ENCODE assay signal across 23 cellular contexts in genomic region chr5:34748431-34748830, GRCh38.
"Had no signal": no experiment of that assay in that cellular context is flagged by ENCODE, and none has a peak within 500 bp of the region (broad histone marks: within the 10 kb centered on the region; RNA-seq: fewer than 3 reads in every experiment).

No MANE protein-coding gene starts in this region.

- H3K9me3 ChIP-seq: SK-N-SH had no signal

- H3K9me2 ChIP-seq: SK-N-SH had no signal

- ATAC-seq: Panc1, T-cell had no signal

- H3K4me3 Mint-ChIP-seq: IgD-negative memory B cell, T-cell had no signal

- H3K27ac ChIP-seq: RWPE1 had no signal

- H3K36me3 Mint-ChIP-seq: T-cell had no signal

- H3K4me1 Mint-ChIP-seq: T-cell had no signal

- H3K4me2 ChIP-seq: SK-N-SH had no signal

- DNase-seq: KBM-7, MV-4-11, NCI-H1048, NCI-H1105, NCI-H1417, NCI-H146, NCI-H1694 treated with DMSO at 0.1 percent for 48 hours, NCI-H1930, NCI-H2081, NCI-H2107, NCI-H2171, NCI-H226, NCI-H510A, NCI-H524 treated with DMSO at 0.1 percent for 48 hours, NCI-H69, NCI-H774, SHP77, SK-N-SH, SW 1271, T-cell had no signal
